Comparison of ENCODE assay signal across 19 cellular contexts in the genomic region with DNA sequence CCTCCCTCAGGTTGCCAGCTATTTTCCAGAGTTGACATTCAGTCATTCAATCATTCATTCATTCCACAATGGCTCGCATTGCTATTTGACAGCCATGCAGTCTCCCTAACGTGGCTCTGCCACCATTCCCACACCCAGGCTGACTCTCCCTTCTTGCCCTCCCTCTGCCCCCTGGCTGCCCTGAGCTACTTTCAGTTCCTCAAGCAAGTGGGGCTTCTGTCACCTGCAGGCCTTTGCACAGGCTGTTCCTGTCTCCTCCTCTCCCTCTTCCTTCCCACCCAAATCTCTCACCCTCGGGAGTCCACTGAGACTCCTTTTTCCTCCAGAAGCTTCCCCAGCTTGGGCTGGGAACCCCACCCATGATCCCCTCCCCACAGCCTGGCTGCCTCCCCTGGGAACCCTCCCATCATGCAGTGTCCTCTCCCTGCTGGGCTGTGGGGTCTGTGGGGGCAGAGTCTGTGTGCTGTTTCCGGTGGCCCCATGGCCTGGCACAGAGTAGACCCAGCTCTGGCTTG. TPM values are rescaled to one million over a fixed set of nuclear protein-coding genes. Genes with fewer than 3 reads are reported as not detected.
DNase-seq lines count a peak whose midpoint lies in the region; ATAC-seq, FAIRE-seq and TF ChIP-seq lines count a peak whose summit lies in the region.
"Had no signal": no experiment of that assay in that cellular context is flagged by ENCODE, and none has a peak within 500 bp of the region (broad histone marks: within the 10 kb centered on the region; RNA-seq: fewer than 3 reads in every experiment).

No MANE protein-coding gene starts in this region.

- WGBS in GM12878 (ENCODE audit: insufficient coverage, insufficient replicate concordance, low lambda C conversion rate, missing lambda C conversion rate): 34% methylated on average over 4 of the region's 4 CpGs

- in situ Hi-C loops in GM12878 (cut with MboI): no loop called here

- no peak for TF ChIP-seq CTCF in DOHH2 (IDR thresholded peaks at IDR 0.05; ENCODE audit: low read depth, low read length, poor library complexity, severe bottlenecking)
- TF ChIP-seq CTCF in MM.1S (IDR thresholded peaks at IDR 0.05; ENCODE audit: low read length): no peak
- TF ChIP-seq CTCF in GM12878 (IDR thresholded peaks at IDR 0.05 in 2 of 3, conservative IDR thresholded peaks at IDR 0.05 in 1 of 3; ENCODE audit: control insufficient read depth in 2 of 3, extremely low read depth in 1 of 3, insufficient read depth in 1 of 3, low read depth in 3 of 3, low read length in 3 of 3): no peak
- TF ChIP-seq CTCF in Caco-2 (IDR thresholded peaks at IDR 0.05; ENCODE audit: insufficient read depth in 1 of 2, low read depth in 1 of 2, low read length in 1 of 2, severe bottlenecking in 1 of 2, unreplicated experiment in 1 of 2): no peak

- H3F3A ChIP-seq in DOHH2 (ENCODE audit: control insufficient read depth, insufficient read depth): peaks cover 3% of the 10 kb centered on the region; the same call in 1 of the 2 replicates
- no peaks in the 10 kb centered on the region for H3F3A ChIP-seq in MM.1S (ENCODE audit: insufficient read depth, low read length)

- peak; percentile 96 for FAIRE-seq in GM12878 (lab: Jason Lieb, UNC)
- FAIRE-seq: D721Med had no signal

- ATAC-seq in GM21447 (IDR thresholded peaks at IDR 0.05; ENCODE audit: unreplicated experiment): peak; percentile 82
- ATAC-seq in GM12878: peak; percentile 95
- ATAC-seq in HG03469 (IDR thresholded peaks at IDR 0.05; ENCODE audit: unreplicated experiment): no peak
- no peak for ATAC-seq in GM21528 (IDR thresholded peaks at IDR 0.05; ENCODE audit: low FRiP score, unreplicated experiment)
- ATAC-seq: foreskin keratinocyte had no signal

- RAD21 ChIA-PET in GM12878 (lab: Charles Lee; ENCODE audit: unreplicated experiment): interaction anchor here (0.6 to 1.7 kb wide), 5 partner anchors 8 to 173 kb away, joined by 3 to 9 read pairs (median 3); no protein-coding TSS in a partner anchor

- intact Hi-C loops in GM12878 (cut with micrococcal nuclease; ENCODE audit: unreplicated experiment): no loop called here
- intact Hi-C loops in Caco-2 (cut with micrococcal nuclease; ENCODE audit: unreplicated experiment): loop anchor here (10.0 kb wide), 1 partner anchor 56 kb away; no protein-coding TSS in a partner anchor

- H3K9me2 ChIP-seq in DOHH2 (replicated peaks; ENCODE audit: control insufficient read depth, low read length): no peaks in the 10 kb centered on the region
- H3K9me2 ChIP-seq in MM.1S (replicated peaks; ENCODE audit: insufficient read depth, low read length): no peaks in the 10 kb centered on the region

- no peaks in the 10 kb centered on the region for H4K20me1 ChIP-seq in DOHH2 (ENCODE audit: control insufficient read depth, insufficient read depth, low read depth, low read length)
- H4K20me1 ChIP-seq in MM.1S (ENCODE audit: insufficient read depth, low read length): no peaks in the 10 kb centered on the region
- no peaks in the 10 kb centered on the region for H4K20me1 ChIP-seq in GM12878 (ENCODE audit: control insufficient read depth, insufficient read depth)

- no peaks in the 10 kb centered on the region for H3K4me1 Mint-ChIP-seq in Caco-2 (ENCODE audit: low read depth, unreplicated experiment)

- H3K27me3 ChIP-seq in DOHH2 (ENCODE audit: control insufficient read depth, low read length) (peaks cover 5% of the 10 kb centered on the region; the same call in 1 of the 2 replicates), MM.1S (replicated peaks; ENCODE audit: insufficient read depth, low read length) (no peaks in the 10 kb centered on the region), GM12878 (replicated peaks in 1 of 2; ENCODE audit: control insufficient read depth in 2 of 2, insufficient read depth in 2 of 2, low read length in 1 of 2) (peaks cover 0 to 3% of the 10 kb centered on the region in 2 experiments; a peak in 2 of 4 replicates), Caco-2 (replicated peaks; ENCODE audit: control insufficient read depth, insufficient read depth, low read length) (no peaks in the 10 kb centered on the region)
- H3K27me3 ChIP-seq: testis had no signal

- no peak overlapping the region for H2AFZ ChIP-seq in MM.1S (ENCODE audit: low read length)
- peak overlapping the region; percentile 66 for H2AFZ ChIP-seq in GM12878 (ENCODE audit: control insufficient read depth, low read depth, low read length)
- H2AFZ ChIP-seq: parathyroid adenoma had no signal

- H3K79me2 ChIP-seq in DOHH2 (ENCODE audit: control insufficient read depth, low read length) (no peaks in the 10 kb centered on the region), MM.1S (ENCODE audit: low read length) (no peaks in the 10 kb centered on the region), GM12878 (ENCODE audit: control insufficient read depth, insufficient read depth, low read length) (no peaks in the 10 kb centered on the region)
- H3K79me2 ChIP-seq: parathyroid adenoma had no signal

- no peaks in the 10 kb centered on the region for H3K9me3 Mint-ChIP-seq in Caco-2 (ENCODE audit: unreplicated experiment)
- H3K9me3 Mint-ChIP-seq: activated naive CD4-positive, alpha-beta T cell treated with anti-CD3 and anti-CD28 coated beads for 36 hours had no signal

- peak overlapping the region; percentile 67 for H3K4me3 ChIP-seq in DOHH2 (ENCODE audit: low read length)
- H3K4me3 ChIP-seq in MM.1S (ENCODE audit: low read length): no peak overlapping the region
- no peak overlapping the region for H3K4me3 ChIP-seq in GM12878
- no peak overlapping the region for H3K4me3 ChIP-seq in Caco-2 (ENCODE audit: low read depth, low read length)
- H3K4me3 ChIP-seq: breast epithelium, testis had no signal

- H3K4me2 ChIP-seq in DOHH2 (ENCODE audit: low read length) (peak overlapping the region; percentile 95), MM.1S (ENCODE audit: low read depth, low read length) (peak overlapping the region; percentile 8; the same call in 1 of the 2 replicates), GM12878 (ENCODE audit: control insufficient read depth, insufficient read depth) (peak overlapping the region; percentile 50)

- TF ChIP-seq EP300 in GM12878 (IDR thresholded peaks at IDR 0.05; ENCODE audit: borderline replicate concordance in 1 of 2, control insufficient read depth in 1 of 2, low read depth in 2 of 2, low read length in 2 of 2): peak in 1 of 2 experiments; percentile 78; a peak in 2 of 4 replicates

- CTCF ChIA-PET in GM12878 (lab: Yijun Ruan, JAX): interaction anchor here (0.6 to 2.9 kb wide), 8 partner anchors 9 to 424 kb away, joined by 3 to 14 read pairs (median 4); no protein-coding TSS in a partner anchor
- CTCF ChIA-PET in Caco-2 (lab: Charles Lee): interaction anchor here (0.6 kb wide), 1 partner anchor 160 kb away, joined by 7 read pairs; no protein-coding TSS in a partner anchor

- DNase-seq in MM.1S (peak; percentile 21), GM12878 (ENCODE audit: low read depth, low spot score) (peak; percentile 16), cerebellar cortex (ENCODE audit: low spot score) (no peak), Caco-2 (no peak)
- DNase-seq: activated naive CD4-positive, alpha-beta T cell treated with anti-CD3 and anti-CD28 coated beads for 36 hours; foreskin keratinocyte; NCI-H187 treated with DMSO at 0.1 percent for 48 hours; NCI-H69; SHP77; stimulated activated CD4-positive, alpha-beta T cell treated with anti-CD3 and anti-CD28 coated beads, Interleukin-12 subunit alpha, Interleukin-12 subunit beta, amount 100 ng/mL, for 4 hours; testis had no signal

- POLR2A ChIA-PET in GM12878 (lab: Charles Lee): interaction anchor here (0.8 to 1.5 kb wide), 4 partner anchors 11 to 189 kb away, joined by 3 to 6 read pairs (median 4); no protein-coding TSS in a partner anchor
- POLR2A ChIA-PET in Caco-2 (lab: Charles Lee): no interaction called here

- no peaks in the 10 kb centered on the region for H3K36me3 ChIP-seq in DOHH2 (ENCODE audit: control insufficient read depth, low read length)
- H3K36me3 ChIP-seq in MM.1S (replicated peaks; ENCODE audit: insufficient read depth, low read length): no peaks in the 10 kb centered on the region
- no peaks in the 10 kb centered on the region for H3K36me3 ChIP-seq in GM12878 (ENCODE audit: control insufficient read depth in 2 of 2, insufficient read depth in 2 of 2, low read length in 1 of 2)
- no peaks in the 10 kb centered on the region for H3K36me3 ChIP-seq in Caco-2 (ENCODE audit: control insufficient read depth, insufficient read depth, low read length)
- H3K36me3 ChIP-seq: breast epithelium had no signal

- TF ChIP-seq POLR2A in GM12878 (IDR thresholded peaks at IDR 0.05; ENCODE audit: low read depth, low read length): no peak

- H3K4me3 Mint-ChIP-seq in Caco-2 (ENCODE audit: unreplicated experiment): no peak overlapping the region
- H3K4me3 Mint-ChIP-seq: activated naive CD4-positive, alpha-beta T cell treated with anti-CD3 and anti-CD28 coated beads for 36 hours had no signal

- H3K9me3 ChIP-seq in DOHH2 (ENCODE audit: control insufficient read depth, insufficient read depth, low read length) (no peaks in the 10 kb centered on the region), MM.1S (replicated peaks; ENCODE audit: insufficient read depth, low read length) (no peaks in the 10 kb centered on the region), GM12878 (replicated peaks; ENCODE audit: control insufficient read depth, insufficient read depth, low read length) (no peaks in the 10 kb centered on the region), Caco-2 (no peaks in the 10 kb centered on the region)
- H3K9me3 ChIP-seq: breast epithelium, testis had no signal

- BruUV-seq in GM12878 (replicated peaks; lab: Mats Ljungman, UMichigan) (no TSS peak), Caco-2 (replicated peaks; lab: Mats Ljungman, UMichigan) (no TSS peak)

- no peak for TF ChIP-seq RAD21 in GM12878 (IDR thresholded peaks at IDR 0.05; ENCODE audit: insufficient read depth, low read depth, low read length)

- no peaks in the 10 kb centered on the region for H3K36me3 Mint-ChIP-seq in Caco-2 (ENCODE audit: insufficient read depth, unreplicated experiment)

- H3K27me3 Mint-ChIP-seq in Caco-2 (ENCODE audit: insufficient read depth, unreplicated experiment): no peaks in the 10 kb centered on the region

- H3K4me1 ChIP-seq in DOHH2 (ENCODE audit: control insufficient read depth, low read length) (peaks cover 44% of the 10 kb centered on the region), MM.1S (ENCODE audit: low read length) (peaks cover 22% of the 10 kb centered on the region), GM12878 (ENCODE audit: control insufficient read depth, insufficient read depth, low read length) (peaks cover 13% of the 10 kb centered on the region), Caco-2 (peaks cover 9% of the 10 kb centered on the region)
- H3K4me1 ChIP-seq: foreskin keratinocyte, parathyroid adenoma had no signal

- H3K27ac Mint-ChIP-seq in Caco-2 (ENCODE audit: unreplicated experiment): no peak overlapping the region
- H3K27ac Mint-ChIP-seq: activated naive CD4-positive, alpha-beta T cell treated with anti-CD3 and anti-CD28 coated beads for 36 hours had no signal

- H3K9ac ChIP-seq in MM.1S (ENCODE audit: low read length) (no peak overlapping the region), GM12878 (ENCODE audit: control insufficient read depth, insufficient read depth, low read length) (no peak overlapping the region)
- H3K9ac ChIP-seq: parathyroid adenoma had no signal

- H3K27ac ChIP-seq in DOHH2 (ENCODE audit: low read depth, low read length): peak overlapping the region; percentile 83
- no peak overlapping the region for H3K27ac ChIP-seq in MM.1S (ENCODE audit: low read length)
- H3K27ac ChIP-seq in GM12878 (ENCODE audit: control insufficient read depth, insufficient read depth): no peak overlapping the region
- H3K27ac ChIP-seq: breast epithelium, foreskin keratinocyte, parathyroid adenoma, testis had no signal

- SMC1A ChIA-PET in GM12878 (lab: Charles Lee; ENCODE audit: uncharacterized antibody, unreplicated experiment): interaction anchor here (0.8 to 2.2 kb wide), 9 partner anchors 8 to 188 kb away, joined by 3 to 12 read pairs (median 4); no protein-coding TSS in a partner anchor

RNA-seq across cellular contexts. Expression of gene PACSIN1, which starts 2.6 kb away (rescaled TPM):
- total RNA-seq in GM12878 (2013; cell fraction: nucleolus; rRNA removed): 2.1 and 3.9 TPM in 2 replicates
- total RNA-seq in GM12878 (2014; rRNA removed) (3.6 and 5.1 TPM in 2 replicates), GM12878 (2014; rRNA removed; fragmentation: Illumina TruSeq; extraction: Trizol) (1.9 and 2.1 TPM in 2 replicates), GM12878 (2021) (8.9 and 9.4 TPM in 2 replicates), Caco-2 (2022) (3.4 and 3.7 TPM in 2 replicates)
- 0.25 TPM for polyA plus RNA-seq in GM12878 (2011; ENCODE audit: low read depth)
- polyA plus RNA-seq in GM12878 (2011; rRNA removed) (6.9 and 7.5 TPM in 2 replicates), GM12878 (2014; fragmentation: Illumina TruSeq; extraction: Trizol) (3.3 and 4.8 TPM in 2 replicates), GM12878 (2014; fragmentation: Nextera tagmentation; extraction: Ambion mirVana) (under 1 TPM; 0.50 to 0.75 TPM), GM12878 (2014; rRNA removed) (6.8 and 6.9 TPM in 2 replicates), GM12878 (2016; fragmentation: Nextera tagmentation; extraction: Ambion mirVana) (1 to 10 TPM; 1.7 to 2.0 TPM)
- polyA plus RNA-seq in GM12878 (2011; cell fraction: cytosol; rRNA removed): 9.0 and 10.1 TPM in 2 replicates
- polyA plus RNA-seq in GM12878 (2011; cell fraction: nucleus; rRNA removed): 22.5 and 29.3 TPM in 2 replicates
- polyA plus RNA-seq in GM12878 (2012): 1.2 and 1.4 TPM in 2 replicates
- polyA minus RNA-seq in GM12878 (2011; rRNA and poly(A)+ RNA removed): 5.2 and 8.2 TPM in 2 replicates
- 4.1 and 5.1 TPM in 2 replicates for polyA minus RNA-seq in GM12878 (2011; cell fraction: cytosol; rRNA and poly(A)+ RNA removed)
- 3.9 and 4.7 TPM in 2 replicates for polyA minus RNA-seq in GM12878 (2011; cell fraction: nucleus; rRNA and poly(A)+ RNA removed)
- total RNA-seq: A673 had no signal

RNA-seq across cellular contexts. Expression of gene RPS10, which starts 42.6 kb away (rescaled TPM):
- total RNA-seq in GM12878 (2013; cell fraction: nucleolus; rRNA removed): 360 and 401 TPM in 2 replicates
- 3,265 and 3,625 TPM in 2 replicates for total RNA-seq in GM12878 (2014; rRNA removed)
- total RNA-seq in GM12878 (2014; rRNA removed; fragmentation: Illumina TruSeq; extraction: Trizol): 3,150 and 3,233 TPM in 2 replicates
- 2,325 and 2,481 TPM in 2 replicates for total RNA-seq in GM12878 (2021)
- polyA plus RNA-seq in GM12878 (2011; ENCODE audit: low read depth): 8,423 TPM
- 2,575 and 3,799 TPM in 2 replicates for polyA plus RNA-seq in GM12878 (2011; rRNA removed)
- polyA plus RNA-seq in GM12878 (2011; cell fraction: cytosol; rRNA removed): 6,646 and 9,086 TPM in 2 replicates
- 1,492 and 1,706 TPM in 2 replicates for polyA plus RNA-seq in GM12878 (2011; cell fraction: nucleus; rRNA removed)
- 3,794 and 4,086 TPM in 2 replicates for polyA plus RNA-seq in GM12878 (2012)
- polyA plus RNA-seq in GM12878 (2014; fragmentation: Illumina TruSeq; extraction: Trizol): 3,495 and 3,970 TPM in 2 replicates
- 1,000 to 10,000 TPM; 2,067 to 2,394 TPM for polyA plus RNA-seq in GM12878 (2014; fragmentation: Nextera tagmentation; extraction: Ambion mirVana)
- 3,767 and 4,060 TPM in 2 replicates for polyA plus RNA-seq in GM12878 (2014; rRNA removed)
- polyA plus RNA-seq in GM12878 (2016; fragmentation: Nextera tagmentation; extraction: Ambion mirVana): 1,000 to 10,000 TPM; 1,546 to 1,554 TPM
- 1,866 and 2,585 TPM in 2 replicates for polyA minus RNA-seq in GM12878 (2011; rRNA and poly(A)+ RNA removed)
- polyA minus RNA-seq in GM12878 (2011; cell fraction: cytosol; rRNA and poly(A)+ RNA removed): 439 and 466 TPM in 2 replicates
- 136 and 165 TPM in 2 replicates for polyA minus RNA-seq in GM12878 (2011; cell fraction: nucleus; rRNA and poly(A)+ RNA removed)
- 1,650 and 1,752 TPM in 2 replicates for total RNA-seq in Caco-2 (2022)

Comparison
In these comparisons a context has a peak if more than half of its experiments do, and no peak if none do; other contexts are left out.
1. H3K4me2 ChIP-seq: peak in every context shown above with its lines; median percentile 95 in DOHH2; 50 in GM12878; 8 in MM.1S.
2. ATAC-seq: peak in GM21447 (single experiment) and GM12878 (single experiment); none in HG03469 (single experiment) and GM21528 (single experiment).
3. DNase-seq: peak in MM.1S (single experiment) and GM12878 (single experiment); none in cerebellar cortex (single experiment) and Caco-2 (0 of 2).